ENCODE assay signal across 1 cellular context in genomic region chr16:15990902-15991301, GRCh38.
A peak's percentile ranks its signal among the peaks of the same experiment; 100 is the strongest.
TF ChIP-seq lines count a peak whose summit lies in the region.

No MANE protein-coding gene starts in this region.

TF ChIP-seq in K562, 482 proteins besides CTCF, POLR2A, EP300 and RAD21 (continued from another document and continues in another):
- no peak for TF ChIP-seq ZNF232 (CRISPR knock-in tag; IDR thresholded peaks at IDR 0.05)
- no peak for TF ChIP-seq POLR3G (IDR thresholded peaks at IDR 0.05; ENCODE audit: extremely low read depth, insufficient read length, insufficient replicate concordance)
- TF ChIP-seq STAT6 (CRISPR knock-in tag; IDR thresholded peaks at IDR 0.05) = no peak
- no peak for TF ChIP-seq ARID2 (IDR thresholded peaks at IDR 0.05)
- TF ChIP-seq SOX6 (IDR thresholded peaks at IDR 0.05) = no peak
- no peak for TF ChIP-seq ZNF174 (CRISPR knock-in tag; IDR thresholded peaks at IDR 0.05)
- no peak for TF ChIP-seq ZNF41 (CRISPR knock-in tag; conservative IDR thresholded peaks at IDR 0.05)
- no peak for TF ChIP-seq TEAD2 (tag; IDR thresholded peaks at IDR 0.05)
- no peak for TF ChIP-seq BRF1 (IDR thresholded peaks at IDR 0.05; ENCODE audit: borderline replicate concordance, extremely low read depth, insufficient read length)
- TF ChIP-seq SRSF7 (optimal IDR thresholded peaks at IDR 0.05; ENCODE audit: low read depth, low read length) = no peak
- TF ChIP-seq TEAD4 (IDR thresholded peaks at IDR 0.05; ENCODE audit: low read length) = peak; percentile 79
- no peak for TF ChIP-seq TEAD4 (CRISPR knock-in tag; IDR thresholded peaks at IDR 0.05; ENCODE audit: borderline replicate concordance)
- no peak for TF ChIP-seq SNIP1 (IDR thresholded peaks at IDR 0.05; ENCODE audit: low read depth)
- no peak for TF ChIP-seq TBP (optimal IDR thresholded peaks at IDR 0.05; ENCODE audit: low read depth, low read length)
- no peak for TF ChIP-seq SNRNP70 (optimal IDR thresholded peaks at IDR 0.05; ENCODE audit: low read depth, low read length)
- peak; percentile 48; the same call in 1 of the 2 replicates for TF ChIP-seq STAT5A (IDR thresholded peaks at IDR 0.05; ENCODE audit: borderline replicate concordance, low read length)
- TF ChIP-seq, protein P1, sequence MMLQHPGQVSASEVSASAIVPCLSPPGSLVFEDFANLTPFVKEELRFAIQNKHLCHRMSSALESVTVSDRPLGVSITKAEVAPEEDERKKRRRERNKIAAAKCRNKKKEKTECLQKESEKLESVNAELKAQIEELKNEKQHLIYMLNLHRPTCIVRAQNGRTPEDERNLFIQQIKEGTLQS (IDR thresholded peaks at IDR 0.05) = no peak
- TF ChIP-seq, protein P1 (CRISPR knock-in tag; conservative IDR thresholded peaks at IDR 0.05) = no peak
- no peak for TF ChIP-seq MTF1 (CRISPR knock-in tag; IDR thresholded peaks at IDR 0.05; ENCODE audit: borderline replicate concordance)
- no peak for TF ChIP-seq YBX1 (IDR thresholded peaks at IDR 0.05)
- no peak for TF ChIP-seq SIN3A (IDR thresholded peaks at IDR 0.05; ENCODE audit: borderline replicate concordance in 2 of 2, control insufficient read depth in 1 of 2, low read depth in 2 of 2, low read length in 2 of 2)
- no peak for TF ChIP-seq HMGN3 (IDR thresholded peaks at IDR 0.05; ENCODE audit: borderline replicate concordance, extremely low read depth, insufficient read length, low read depth, low read length)
- no peak for TF ChIP-seq SMARCB1 (IDR thresholded peaks at IDR 0.05; ENCODE audit: insufficient read length, low read depth)
- no peak for TF ChIP-seq ZNF212 (CRISPR knock-in tag; IDR thresholded peaks at IDR 0.05)
- no peak for TF ChIP-seq MTA3 (IDR thresholded peaks at IDR 0.05; ENCODE audit: borderline replicate concordance)
- TF ChIP-seq GTF2F1 (IDR thresholded peaks at IDR 0.05; ENCODE audit: low read depth, low read length) = no peak
- no peak for TF ChIP-seq ZNF354B (CRISPR knock-in tag; IDR thresholded peaks at IDR 0.05)
- no peak for TF ChIP-seq NFYB (IDR thresholded peaks at IDR 0.05; ENCODE audit: extremely low read depth, insufficient read length)
- TF ChIP-seq STAT5B (CRISPR knock-in tag; IDR thresholded peaks at IDR 0.05) = no peak
- TF ChIP-seq MYC (IDR thresholded peaks at IDR 0.05; ENCODE audit: low read depth, low read length) = peak; percentile 60
- no peak for TF ChIP-seq MYC (CRISPR knock-in tag; IDR thresholded peaks at IDR 0.05; ENCODE audit: borderline replicate concordance, low read depth)
- TF ChIP-seq CSDE1 (IDR thresholded peaks at IDR 0.05) = no peak
- no peak for TF ChIP-seq JUNB (CRISPR knock-in tag; conservative IDR thresholded peaks at IDR 0.05)
- TF ChIP-seq IRF9 (tag; IDR thresholded peaks at IDR 0.05) = no peak
- no peak for TF ChIP-seq ZFPM2 (CRISPR knock-in tag; IDR thresholded peaks at IDR 0.05)
- no peak for TF ChIP-seq C11orf30 (IDR thresholded peaks at IDR 0.05; ENCODE audit: low read depth)
- TF ChIP-seq SETDB1 (IDR thresholded peaks at IDR 0.05; ENCODE audit: low read length) = no peak
- TF ChIP-seq ATF7 (IDR thresholded peaks at IDR 0.05) = 0 out of 2 replicates have a peak, but pooled peaks have one; percentile 29
- no peak for TF ChIP-seq HINFP (tag; conservative IDR thresholded peaks at IDR 0.05; ENCODE audit: low read depth)
- TF ChIP-seq TRIM28 (IDR thresholded peaks at IDR 0.05) = no peak
- TF ChIP-seq GATA2 (CRISPR knock-in tag; IDR thresholded peaks at IDR 0.05) = peak; percentile 91
- TF ChIP-seq CUX1 (CRISPR knock-in tag; IDR thresholded peaks at IDR 0.05) = no peak
- TF ChIP-seq ARHGAP35 (IDR thresholded peaks at IDR 0.05; ENCODE audit: partially characterized antibody) = no peak
- peak in 1 of 2 experiments; percentile 44; a peak in 1 of 4 replicates for TF ChIP-seq TRIM24 (IDR thresholded peaks at IDR 0.05)
- TF ChIP-seq POLR2H (tag; IDR thresholded peaks at IDR 0.05; ENCODE audit: low read depth) = no peak
- TF ChIP-seq RHOXF2B (CRISPR knock-in tag; conservative IDR thresholded peaks at IDR 0.05) = no peak
- TF ChIP-seq, protein P2, sequence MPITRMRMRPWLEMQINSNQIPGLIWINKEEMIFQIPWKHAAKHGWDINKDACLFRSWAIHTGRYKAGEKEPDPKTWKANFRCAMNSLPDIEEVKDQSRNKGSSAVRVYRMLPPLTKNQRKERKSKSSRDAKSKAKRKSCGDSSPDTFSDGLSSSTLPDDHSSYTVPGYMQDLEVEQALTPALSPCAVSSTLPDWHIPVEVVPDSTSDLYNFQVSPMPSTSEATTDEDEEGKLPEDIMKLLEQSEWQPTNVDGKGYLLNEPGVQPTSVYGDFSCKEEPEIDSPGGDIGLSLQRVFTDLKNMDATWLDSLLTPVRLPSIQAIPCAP (CRISPR knock-in tag; IDR thresholded peaks at IDR 0.05; ENCODE audit: borderline replicate concordance) = no peak
- no peak for TF ChIP-seq PTTG1 (tag; IDR thresholded peaks at IDR 0.05; ENCODE audit: low read depth)
- peak; percentile 58; the same call in 1 of the 2 replicates for TF ChIP-seq SMARCA4 (IDR thresholded peaks at IDR 0.05)
- 0 out of 2 replicates have a peak, but pooled peaks have one; percentile 13 for TF ChIP-seq FOXM1 (IDR thresholded peaks at IDR 0.05; ENCODE audit: low read depth)
- no peak for TF ChIP-seq FOXM1 (CRISPR knock-in tag; IDR thresholded peaks at IDR 0.05; ENCODE audit: low read depth)
- TF ChIP-seq RBM15 (IDR thresholded peaks at IDR 0.05; ENCODE audit: insufficient read depth, low read length) = no peak
- TF ChIP-seq ZNF707 (CRISPR knock-in tag; conservative IDR thresholded peaks at IDR 0.05) = no peak
- no peak for TF ChIP-seq PURB (CRISPR knock-in tag; IDR thresholded peaks at IDR 0.05; ENCODE audit: low read depth)
- no peak for TF ChIP-seq NRF1 (conservative IDR thresholded peaks at IDR 0.05 in 1 of 2, IDR thresholded peaks at IDR 0.05 in 1 of 2)
- 0 out of 2 replicates have a peak, but pooled peaks have one; percentile 13 for TF ChIP-seq L3MBTL2 (IDR thresholded peaks at IDR 0.05)
- no peak for TF ChIP-seq ZNF668 (CRISPR knock-in tag; IDR thresholded peaks at IDR 0.05)
- TF ChIP-seq ZNF778 (CRISPR knock-in tag; IDR thresholded peaks at IDR 0.05) = no peak
- no peak for TF ChIP-seq ELF2 (CRISPR knock-in tag; IDR thresholded peaks at IDR 0.05)
- TF ChIP-seq POLR2AphosphoS2 (IDR thresholded peaks at IDR 0.05; ENCODE audit: low read length) = no peak
- no peak for TF ChIP-seq ZNF12 (CRISPR knock-in tag; IDR thresholded peaks at IDR 0.05)
- TF ChIP-seq TCF7L2 (IDR thresholded peaks at IDR 0.05; ENCODE audit: low read depth, low read length) = no peak
- no peak for TF ChIP-seq ZNF217 (CRISPR knock-in tag; IDR thresholded peaks at IDR 0.05)
- TF ChIP-seq ZBTB1 (CRISPR knock-in tag; IDR thresholded peaks at IDR 0.05; ENCODE audit: borderline replicate concordance, low read depth) = no peak
- peak in 2 of 3 experiments; percentile 10 to 64 for TF ChIP-seq YY1 (IDR thresholded peaks at IDR 0.05; ENCODE audit: borderline replicate concordance in 1 of 3, control insufficient read depth in 1 of 3, extremely low read depth in 1 of 3, insufficient read depth in 3 of 3, insufficient read length in 1 of 3, insufficient replicate concordance in 2 of 3, low read depth in 1 of 3, low read length in 2 of 3)
- no peak for TF ChIP-seq MBD2 (IDR thresholded peaks at IDR 0.05; ENCODE audit: borderline replicate concordance, low read depth)
- no peak for TF ChIP-seq SRF (CRISPR knock-in tag; IDR thresholded peaks at IDR 0.05)
- no peak for TF ChIP-seq ZSCAN32 (CRISPR knock-in tag; IDR thresholded peaks at IDR 0.05)
- TF ChIP-seq, protein P3, sequence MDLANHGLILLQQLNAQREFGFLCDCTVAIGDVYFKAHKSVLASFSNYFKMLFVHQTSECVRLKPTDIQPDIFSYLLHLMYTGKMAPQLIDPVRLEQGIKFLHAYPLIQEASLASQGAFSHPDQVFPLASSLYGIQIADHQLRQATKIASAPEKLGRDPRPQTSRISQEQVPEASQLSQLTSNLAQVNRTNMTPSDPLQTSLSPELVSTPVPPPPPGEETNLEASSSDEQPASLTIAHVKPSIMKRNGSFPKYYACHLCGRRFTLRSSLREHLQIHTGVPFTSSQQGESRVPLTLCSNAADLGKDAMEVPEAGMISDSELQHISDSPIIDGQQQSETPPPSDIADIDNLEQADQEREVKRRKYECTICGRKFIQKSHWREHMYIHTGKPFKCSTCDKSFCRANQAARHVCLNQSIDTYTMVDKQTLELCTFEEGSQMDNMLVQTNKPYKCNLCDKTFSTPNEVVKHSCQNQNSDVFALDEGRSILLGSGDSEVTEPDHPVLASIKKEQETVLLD (IDR thresholded peaks at IDR 0.05) = no peak
